ENCODE assay signal across 15 cellular contexts in the genomic region with DNA sequence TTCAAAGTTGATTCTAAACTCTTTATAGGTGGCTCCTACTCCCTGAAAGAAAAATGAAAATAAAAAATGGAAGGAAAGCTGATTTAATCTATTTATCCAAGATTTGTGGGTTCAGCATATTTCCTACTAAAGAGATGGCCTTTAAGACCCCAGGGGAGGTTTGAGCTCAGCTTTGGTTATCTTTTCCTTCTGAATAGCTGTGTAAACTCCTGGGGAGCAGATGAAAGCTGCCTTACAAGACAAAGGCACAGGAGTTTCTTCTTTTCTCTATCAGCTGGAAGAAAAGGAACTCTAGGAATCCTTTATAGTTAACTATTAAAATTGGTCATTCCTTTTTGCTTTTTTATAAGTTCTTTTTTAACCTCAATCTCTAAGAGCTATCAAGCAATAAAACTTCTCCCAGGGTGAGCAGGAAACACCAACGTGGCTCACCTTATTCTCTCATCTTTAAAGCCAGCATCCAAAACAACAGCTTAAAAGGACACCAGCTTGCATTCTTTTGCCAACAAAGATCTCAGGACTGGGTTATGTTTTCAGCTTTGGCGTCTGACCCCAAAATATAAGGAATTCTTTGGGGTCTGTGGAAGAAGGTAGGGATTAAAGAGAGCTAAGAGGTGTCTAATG.
A peak's percentile ranks its signal among the peaks of the same experiment; 100 is the strongest.
DNase-seq lines count a peak whose midpoint lies in the region; ATAC-seq lines count a peak whose summit lies in the region.
"Had no signal": no experiment of that assay in that cellular context is flagged by ENCODE, and none has a peak within 500 bp of the region (broad histone marks: within the 10 kb centered on the region; RNA-seq: fewer than 3 reads in every experiment).

No MANE protein-coding gene starts in this region.

- ATAC-seq in HG03108 (IDR thresholded peaks at IDR 0.05; ENCODE audit: unreplicated experiment), result no peak
- ATAC-seq: activated CD8-positive, alpha-beta memory T cell treated with anti-CD3 and anti-CD28 coated beads, Interleukin-2, amount 10 ng/mL, durations not matched to agents 7 days and 5 days; effector memory CD8-positive, alpha-beta T cell had no signal

- peak in 2 of 3 experiments; percentile 33 to 48 for DNase-seq in NCI-H1417 (lab: John Stamatoyannopoulos, UW)
- DNase-seq in NCI-H1417 treated with DMSO at 0.1 percent for 48 hours (lab: John Stamatoyannopoulos, UW), result no peak
- peak; percentile 54 for DNase-seq in NCI-H146 treated with DMSO at 0.1 percent for 48 hours (lab: John Stamatoyannopoulos, UW; ENCODE audit: unreplicated experiment)
- DNase-seq in glomerular visceral epithelial cell (ENCODE audit: extremely low spot score), result peak; percentile 10
- DNase-seq in renal cortical epithelial cell (ENCODE audit: low read depth), result peak; percentile 32
- no peak for DNase-seq in 8988T
- no peak for DNase-seq in stimulated activated CD4-positive, alpha-beta T cell treated with anti-CD3 and anti-CD28 coated beads, Interleukin-2, amount 100 ng/mL, for 48 hours
- DNase-seq: activated CD4-positive, alpha-beta T cell treated with anti-CD3 and anti-CD28 coated beads, Interleukin-2, amount 10 ng/mL, durations not matched to agents 7 days and 5 days; activated CD8-positive, alpha-beta memory T cell treated with anti-CD3 and anti-CD28 coated beads, Interleukin-2, amount 10 ng/mL, durations not matched to agents 7 days and 5 days; activated naive CD4-positive, alpha-beta T cell treated with anti-CD3 and anti-CD28 coated beads, Interleukin-2, amount 50 U/mL, for 16 hours; amygdala; effector memory CD8-positive, alpha-beta T cell; NCI-H82; WERI-Rb-1 had no signal

Comparison
In these comparisons a context has a peak if more than half of its experiments do, and no peak if none do; other contexts are left out.
1. DNase-seq: peak in NCI-H1417 (2 of 3), NCI-H146 treated with DMSO at 0.1 percent for 48 hours (single experiment), glomerular visceral epithelial cell (single experiment) and renal cortical epithelial cell (single experiment); none in NCI-H1417 treated with DMSO at 0.1 percent for 48 hours (single experiment), 8988T (single experiment) and stimulated activated CD4-positive, alpha-beta T cell treated with anti-CD3 and anti-CD28 coated beads, Interleukin-2, amount 100 ng/mL, for 48 hours (0 of 2).